Comparison of ENCODE assay signal across 24 cellular contexts in genomic region chr5:166032601-166033000, GRCh38.
"Had no signal": no experiment of that assay in that cellular context is flagged by ENCODE, and none has a peak within 500 bp of the region (broad histone marks: within the 10 kb centered on the region; RNA-seq: fewer than 3 reads in every experiment).

No MANE protein-coding gene starts in this region.

- DNase-seq: cerebellar nuclear complex; effector memory CD8-positive, alpha-beta T cell; glutamatergic neuron; immature natural killer cell; kidney; left colon; left ventricle myocardium superior; mucosa of descending colon; naive thymus-derived CD8-positive, alpha-beta T cell; psoas muscle; retina; right lobe of liver; spleen; stimulated activated CD4-positive, alpha-beta T cell treated with anti-CD3 and anti-CD28 coated beads, Interleukin-15, amount 100 ng/mL, for 24 hours; stimulated activated CD4-positive, alpha-beta T cell treated with anti-CD3 and anti-CD28 coated beads, Interleukin-1b, Interleukin-23, amount 100 ng/mL, for 48 hours; stimulated activated CD4-positive, alpha-beta T cell treated with anti-CD3 and anti-CD28 coated beads, Interleukin-4, amount 100 ng/mL, for 24 hours had no signal

- H3K36me3 Mint-ChIP-seq: immature natural killer cell; naive thymus-derived CD8-positive, alpha-beta T cell; stimulated activated memory B cell treated with anti-CD40 and anti-IgM and Interleukin-4, amounts not matched to agents 10 μg/mL and 1 μg/mL and 100 μg/mL, for 72 hours had no signal

- H3K27me3 Mint-ChIP-seq: dendritic cell treated with granulocyte-macrophage colony-stimulating factor and Interleukin-4, amounts not matched to agents 40 ng/mL and 50 ng/mL, for 4 days; effector memory CD8-positive, alpha-beta T cell; naive thymus-derived CD8-positive, alpha-beta T cell; stimulated activated memory B cell treated with anti-CD40 and anti-IgM and Interleukin-4, amounts not matched to agents 10 μg/mL and 1 μg/mL and 100 μg/mL, for 72 hours; stimulated activated naive CD8-positive, alpha-beta T cell treated with anti-CD3 and anti-CD28 coated beads, Interleukin-15, Interleukin-2, amounts not matched to agents 100 ng/mL and 50 ng/mL, for 24 hours had no signal

- H3K4me1 Mint-ChIP-seq: immature natural killer cell; naive thymus-derived CD8-positive, alpha-beta T cell; stimulated activated memory B cell treated with anti-CD40 and anti-IgM and Interleukin-4, amounts not matched to agents 10 μg/mL and 1 μg/mL and 100 μg/mL, for 72 hours had no signal

- H3K4me3 Mint-ChIP-seq: dendritic cell treated with granulocyte-macrophage colony-stimulating factor and Interleukin-4, amounts not matched to agents 40 ng/mL and 50 ng/mL, for 4 days; effector memory CD8-positive, alpha-beta T cell; immature natural killer cell; naive thymus-derived CD8-positive, alpha-beta T cell; stimulated activated memory B cell treated with anti-CD40 and anti-IgM and Interleukin-4, amounts not matched to agents 10 μg/mL and 1 μg/mL and 100 μg/mL, for 72 hours; stimulated activated naive CD8-positive, alpha-beta T cell treated with anti-CD3 and anti-CD28 coated beads, Interleukin-15, Interleukin-2, amounts not matched to agents 100 ng/mL and 50 ng/mL, for 24 hours had no signal

- FAIRE-seq: colon, kidney had no signal

- H3K27ac Mint-ChIP-seq: dendritic cell treated with granulocyte-macrophage colony-stimulating factor and Interleukin-4, amounts not matched to agents 40 ng/mL and 50 ng/mL, for 4 days; effector memory CD8-positive, alpha-beta T cell; immature natural killer cell; naive thymus-derived CD8-positive, alpha-beta T cell; stimulated activated memory B cell treated with anti-CD40 and anti-IgM and Interleukin-4, amounts not matched to agents 10 μg/mL and 1 μg/mL and 100 μg/mL, for 72 hours; stimulated activated naive CD8-positive, alpha-beta T cell treated with anti-CD3 and anti-CD28 coated beads, Interleukin-15, Interleukin-2, amounts not matched to agents 100 ng/mL and 50 ng/mL, for 24 hours had no signal

- H3K9me3 ChIP-seq: gastroesophageal sphincter, neutrophil, psoas muscle, right lobe of liver, tibial nerve had no signal

- H3K36me3 ChIP-seq: gastroesophageal sphincter, neutrophil, right lobe of liver, spleen, tibial nerve had no signal

- ATAC-seq: effector memory CD8-positive, alpha-beta T cell; gastroesophageal sphincter; left colon; left ventricle myocardium superior; mucosa of descending colon; naive thymus-derived CD8-positive, alpha-beta T cell; psoas muscle; right lobe of liver; stimulated activated memory B cell treated with anti-CD40 and anti-IgM and Interleukin-4, amounts not matched to agents 10 μg/mL and 1 μg/mL and 100 μg/mL, for 72 hours had no signal

- H3K4me3 ChIP-seq: gastroesophageal sphincter, lung, mucosa of descending colon, psoas muscle, right lobe of liver, spleen, tibial nerve had no signal

- H3K27ac ChIP-seq: gastroesophageal sphincter, neutrophil, psoas muscle, right lobe of liver, spleen, tibial nerve had no signal

- H3K27me3 ChIP-seq: gastroesophageal sphincter, neutrophil, right lobe of liver, spleen, tibial nerve had no signal

- H3K4me1 ChIP-seq: gastroesophageal sphincter, psoas muscle, right lobe of liver, spleen, tibial nerve had no signal
